In genomic region chr1:100353988-100354387, GRCh38 we compare ENCODE assay signal across 8 cellular contexts.
A peak's percentile ranks its signal among the peaks of the same experiment; 100 is the strongest.
DNase-seq lines count a peak whose midpoint lies in the region; ATAC-seq and TF ChIP-seq lines count a peak whose summit lies in the region.

No MANE protein-coding gene starts in this region.

- DNase-seq in GM03348 (ENCODE audit: low spot score): peak; percentile 59
- peak; percentile 30 for DNase-seq in NCI-H748 (lab: John Stamatoyannopoulos, UW; ENCODE audit: unreplicated experiment)
- DNase-seq in NCI-H2029 treated with DMSO at 0.1 percent for 48 hours (lab: John Stamatoyannopoulos, UW): no peak

- no peaks in the 10 kb centered on the region for H3K9me3 ChIP-seq in endocrine pancreas (ENCODE audit: control insufficient read depth, low read length)
- no peaks in the 10 kb centered on the region for H3K9me3 ChIP-seq in parathyroid adenoma (ENCODE audit: control insufficient read depth, low read length)

- no peak overlapping the region for H2AFZ ChIP-seq in parathyroid adenoma

- peak overlapping the region; percentile 62 for H3K4me2 ChIP-seq in parathyroid adenoma (ENCODE audit: low read length)

- H3K4me1 ChIP-seq in endocrine pancreas (ENCODE audit: control insufficient read depth, insufficient read depth, low read length): peaks cover 13% of the 10 kb centered on the region
- no peaks in the 10 kb centered on the region for H3K4me1 ChIP-seq in parathyroid adenoma

- no peak for ATAC-seq in GM19463 (IDR thresholded peaks at IDR 0.05; ENCODE audit: unreplicated experiment)
- ATAC-seq in GM21717 (IDR thresholded peaks at IDR 0.05; ENCODE audit: unreplicated experiment): no peak
- ATAC-seq in GM18907 (IDR thresholded peaks at IDR 0.05; ENCODE audit: unreplicated experiment): no peak

- no peak for TF ChIP-seq CTCF in parathyroid adenoma (IDR thresholded peaks at IDR 0.05)

- H3K27ac ChIP-seq in parathyroid adenoma: no peak overlapping the region

- H3K9ac ChIP-seq in endocrine pancreas (ENCODE audit: control insufficient read depth, insufficient read depth, low read length) (no peak overlapping the region), parathyroid adenoma (no peak overlapping the region)

- H3K4me3 ChIP-seq in endocrine pancreas (ENCODE audit: control insufficient read depth, insufficient read depth, low read length): peak overlapping the region; percentile 80
- H3K4me3 ChIP-seq in parathyroid adenoma (ENCODE audit: low read depth, low read length): peak overlapping the region; percentile 84

- H3K27me3 ChIP-seq in endocrine pancreas (ENCODE audit: control insufficient read depth, insufficient read depth, low read length) (no peaks in the 10 kb centered on the region), parathyroid adenoma (ENCODE audit: control insufficient read depth, insufficient read depth, low read length) (no peaks in the 10 kb centered on the region)

- no peaks in the 10 kb centered on the region for H3K79me2 ChIP-seq in parathyroid adenoma

- H3K36me3 ChIP-seq in endocrine pancreas (ENCODE audit: control insufficient read depth, insufficient read depth, low read length) (no peaks in the 10 kb centered on the region), parathyroid adenoma (ENCODE audit: control insufficient read depth, insufficient read depth, low read length) (no peaks in the 10 kb centered on the region)
